8 cellular contexts compared by ENCODE assay signal in genomic region chr2:24919100-24919976, GRCh38. TPM values are rescaled to one million over a fixed set of nuclear protein-coding genes. Genes with fewer than 3 reads are reported as not detected.
DNase-seq lines count a peak whose midpoint lies in the region; ATAC-seq lines count a peak whose summit lies in the region.

No MANE protein-coding gene starts in this region.

- ATAC-seq in GM18520 (IDR thresholded peaks at IDR 0.05; ENCODE audit: unreplicated experiment) = peak; percentile 12
- ATAC-seq in HG03103 (IDR thresholded peaks at IDR 0.05; ENCODE audit: low read depth, unreplicated experiment) = peak; percentile 17
- ATAC-seq in right cardiac atrium = peak; percentile 11 to 15

- peaks cover 33% of the 10 kb centered on the region for H3K4me1 Mint-ChIP-seq in activated naive CD8-positive, alpha-beta T cell (ENCODE audit: low read depth)

- intact Hi-C loops in right cardiac atrium (cut with DNase I) = no loop called here

- H3K36me3 ChIP-seq in skeletal muscle satellite cell (ENCODE audit: insufficient read depth, low read length) = no peaks in the 10 kb centered on the region

- H3K27me3 Mint-ChIP-seq in activated naive CD8-positive, alpha-beta T cell = no peaks in the 10 kb centered on the region

- peak overlapping the region; percentile 88 for H3K27ac Mint-ChIP-seq in activated naive CD8-positive, alpha-beta T cell

- H3K4me1 ChIP-seq in right cardiac atrium (ENCODE audit: control insufficient read depth, insufficient read depth, low read length) (peaks cover 4% of the 10 kb centered on the region), skeletal muscle satellite cell (ENCODE audit: control insufficient read depth, insufficient read depth, low read length) (peaks cover 35% of the 10 kb centered on the region)

- 9% methylated on average over 67 of the region's 67 CpGs for WGBS in right cardiac atrium

- H3K4me2 ChIP-seq in skeletal muscle satellite cell (ENCODE audit: low read length) = peak overlapping the region; percentile 96

- peak overlapping the region; percentile 94 for H3K4me3 Mint-ChIP-seq in activated naive CD8-positive, alpha-beta T cell

- peak; percentile 28 for DNase-seq in A172 (ENCODE audit: low spot score)
- DNase-seq in RKO (ENCODE audit: low spot score) = peak; percentile 50
- DNase-seq in right cardiac atrium = no peak
- DNase-seq in H4 (ENCODE audit: low spot score) = no peak

- no peaks in the 10 kb centered on the region for H3K9me3 Mint-ChIP-seq in activated naive CD8-positive, alpha-beta T cell (ENCODE audit: low read depth)

- no peaks in the 10 kb centered on the region for H3K27me3 ChIP-seq in right cardiac atrium (ENCODE audit: control insufficient read depth, insufficient read depth)
- no peaks in the 10 kb centered on the region for H3K27me3 ChIP-seq in skeletal muscle satellite cell (ENCODE audit: control insufficient read depth, insufficient read depth, low read length)

- H3K4me3 ChIP-seq in right cardiac atrium (ENCODE audit: low read length) = peak overlapping the region; percentile 95
- H3K4me3 ChIP-seq in skeletal muscle satellite cell (ENCODE audit: low read length) = peak overlapping the region; percentile 83

- peak overlapping the region; percentile 91 for H3K9ac ChIP-seq in skeletal muscle satellite cell (ENCODE audit: low read depth, low read length)

- H3K27ac ChIP-seq in right cardiac atrium (ENCODE audit: low read length) = no peak overlapping the region

- no peaks in the 10 kb centered on the region for H3K9me3 ChIP-seq in right cardiac atrium (ENCODE audit: control insufficient read depth, low read length)
- H3K9me3 ChIP-seq in skeletal muscle satellite cell (replicated peaks; ENCODE audit: low read length) = no peaks in the 10 kb centered on the region

- H3K36me3 Mint-ChIP-seq in activated naive CD8-positive, alpha-beta T cell = peaks cover 10% of the 10 kb centered on the region

RNA-seq across cellular contexts. Expression of gene ADCY3, which starts 0.7 kb away (rescaled TPM):
- 28.5 and 36.8 TPM in 2 replicates for total RNA-seq in A172 (2014; rRNA removed; shearing (Covaris generic))
- total RNA-seq in right cardiac atrium = 10 to 100 TPM; 11.7 to 30.4 (median 17.4) TPM
- polyA plus RNA-seq in right cardiac atrium = 17.1 TPM
- total RNA-seq in skeletal muscle satellite cell (2012; rRNA removed) = 31.9 and 34.1 TPM in 2 replicates
- total RNA-seq in H4 (2014; rRNA removed; shearing (Covaris generic)) = 11.3 and 26.8 TPM in 2 replicates

RNA-seq across cellular contexts. Expression of gene DNAJC27, which starts 52.4 kb away (rescaled TPM):
- 3.2 and 3.8 TPM in 2 replicates for total RNA-seq in A172 (2014; rRNA removed; shearing (Covaris generic))
- 10 to 100 TPM in 2 of 4 donors, 1 to 10 TPM in 2; 8.7 to 10.4 (median 9.5) TPM for total RNA-seq in right cardiac atrium
- 4.1 TPM for polyA plus RNA-seq in right cardiac atrium
- 0.76 and 5.0 TPM in 2 replicates for total RNA-seq in skeletal muscle satellite cell (2012; rRNA removed)
- total RNA-seq in H4 (2014; rRNA removed; shearing (Covaris generic)) = 0.84 and 3.7 TPM in 2 replicates

Comparison
In these comparisons a context has a peak if more than half of its experiments do, and no peak if none do; other contexts are left out.
1. DNase-seq: peak in A172 (single experiment) and RKO (single experiment); none in right cardiac atrium (0 of 3) and H4 (single experiment).
2. Peak in every context shown above with its lines, with median percentiles within 50 percentile points of each other: ATAC-seq.